In genomic region chr4:83284161-83285021, GRCh38 we compare ENCODE assay signal across 8 cellular contexts. TPM values are rescaled to one million over a fixed set of nuclear protein-coding genes. Genes with fewer than 3 reads are reported as not detected.
DNase-seq lines count a peak whose midpoint lies in the region; FAIRE-seq and TF ChIP-seq lines count a peak whose summit lies in the region.

COQ2 (minus strand) TSS chr4:83284798; CDS start chr4:83284764, 34 bp downstream.

- DNase-seq in GF-D8 (lab: John Stamatoyannopoulos, UW): peak; percentile 87
- DNase-seq in HAP-1 (ENCODE audit: low spot score in 2 of 2): peak; percentile 90 to 97
- peak; percentile 92 for DNase-seq in MG63
- peak; percentile 90 to 97 for DNase-seq in SJSA1 (ENCODE audit: low read depth in 1 of 2, low spot score in 2 of 2)
- DNase-seq in activated naive CD4-positive, alpha-beta T cell treated with Interleukin-2 at 50 U/mL for 16 hours: peak; percentile 94
- DNase-seq in frontal cortex (ENCODE audit: low spot score in 2 of 2): peak; percentile 88 to 90
- peak; percentile 97 for DNase-seq in superior temporal gyrus (ENCODE audit: extremely low spot score)

- H3K27ac ChIP-seq in SJSA1 (peak within 1 kb of the TSS; percentile 98), neutrophil (peak within 1 kb of the TSS; percentile 99)

- peaks cover 33% of the 10 kb centered on the region for H3K4me1 ChIP-seq in HAP-1
- H3K4me1 ChIP-seq in SJSA1 (replicated peaks): peaks cover 18% of the 10 kb centered on the region
- peaks cover 44 to 45% of the 10 kb centered on the region in 2 experiments for H3K4me1 ChIP-seq in neutrophil (ENCODE audit: control insufficient read depth in 1 of 2, insufficient read depth in 1 of 2, low read depth in 1 of 2, low read length in 1 of 2)

- H3K36me3 ChIP-seq in HAP-1 (replicated peaks) (no peaks in the 10 kb centered on the region; the same call in 1 of the 2 replicates), MG63 (no peaks in the 10 kb centered on the region; the same call in 1 of the 2 replicates), SJSA1 (no peaks in the 10 kb centered on the region; the same call in 1 of the 2 replicates), neutrophil (no peaks in the 10 kb centered on the region)

- no peaks in the 10 kb centered on the region for H3K9me3 ChIP-seq in HAP-1
- H3K9me3 ChIP-seq in MG63: no peaks in the 10 kb centered on the region
- no peaks in the 10 kb centered on the region for H3K9me3 ChIP-seq in SJSA1 (replicated peaks)
- H3K9me3 ChIP-seq in neutrophil: no peaks in the 10 kb centered on the region

- no peaks in the 10 kb centered on the region for H3K27me3 ChIP-seq in HAP-1 (ENCODE audit: low read depth)
- no peaks in the 10 kb centered on the region for H3K27me3 ChIP-seq in MG63
- no peaks in the 10 kb centered on the region for H3K27me3 ChIP-seq in SJSA1 (replicated peaks)
- H3K27me3 ChIP-seq in neutrophil: no peaks in the 10 kb centered on the region

- no peak for FAIRE-seq in frontal cortex (lab: Jason Lieb, UNC)

- H3K4me3 ChIP-seq in HAP-1 (peak within 1 kb of the TSS; percentile 63), MG63 (peak within 1 kb of the TSS; percentile 68), SJSA1 (peak within 1 kb of the TSS; percentile 81), neutrophil (ENCODE audit: low read depth in 1 of 2, low read length in 1 of 2) (peak within 1 kb of the TSS; percentile 74 to 85)

- in situ Hi-C loops in HAP-1 (cut with MboI; ENCODE audit: low sequenced_read_pairs): no loop called here

- TF ChIP-seq CTCF in neutrophil (IDR thresholded peaks at IDR 0.05): peak; percentile 68

RNA-seq across cellular contexts. Expression of gene COQ2, which starts in this region (rescaled TPM):
- 21.8 and 34.9 TPM in 2 replicates for total RNA-seq in MG63 (2014; rRNA removed; shearing (Covaris generic); ENCODE audit: low replicate concordance)
- 28.4 and 37.5 TPM in 2 replicates for total RNA-seq in SJSA1 (2014; rRNA removed; shearing (Covaris generic))
- total RNA-seq in frontal cortex: 14.7 TPM

Comparison
In these comparisons a context has a peak if more than half of its experiments do, and no peak if none do; other contexts are left out.
1. Peak in every context shown above with its lines: DNase-seq, H3K4me3 ChIP-seq and H3K27ac ChIP-seq.